11 cellular contexts compared by ENCODE assay signal in genomic region chr4:14726441-14727405, GRCh38.
A peak's percentile ranks its signal among the peaks of the same experiment; 100 is the strongest.
DNase-seq lines count a peak whose midpoint lies in the region; ATAC-seq lines count a peak whose summit lies in the region.
"Had no signal": no experiment of that assay in that cellular context is flagged by ENCODE, and none has a peak within 500 bp of the region (broad histone marks: within the 10 kb centered on the region; RNA-seq: fewer than 3 reads in every experiment).

No MANE protein-coding gene starts in this region.

- ATAC-seq in GM19438 (IDR thresholded peaks at IDR 0.05; ENCODE audit: low read depth, unreplicated experiment) (peak; percentile 77), GM19324 (IDR thresholded peaks at IDR 0.05; ENCODE audit: low FRiP score, unreplicated experiment) (no peak), GM21367 (IDR thresholded peaks at IDR 0.05; ENCODE audit: unreplicated experiment) (no peak)
- ATAC-seq: stimulated activated naive B cell treated with anti-CD40 and anti-IgM and Interleukin-4, amounts not matched to agents 10 μg/mL and 1 μg/mL and 100 μg/mL, for 72 hours had no signal

- DNase-seq in NCI-H128 (lab: John Stamatoyannopoulos, UW; ENCODE audit: unreplicated experiment) = peak; percentile 12
- DNase-seq in astrocyte of the hippocampus (ENCODE audit: low read depth, low spot score) = peak; percentile 8
- peak; percentile 22 for DNase-seq in non-pigmented ciliary epithelial cell (ENCODE audit: low read depth)
- DNase-seq in NCI-H2196 treated with DMSO at 0.1 percent for 48 hours (lab: John Stamatoyannopoulos, UW; ENCODE audit: unreplicated experiment) = no peak
- DNase-seq in cerebellum (ENCODE audit: low spot score) = no peak
- DNase-seq: KG1; small intestine; stimulated activated naive B cell treated with anti-CD40 and anti-IgM and Interleukin-4, amounts not matched to agents 10 μg/mL and 1 μg/mL and 100 μg/mL, for 72 hours had no signal

Comparison
In these comparisons a context has a peak if more than half of its experiments do, and no peak if none do; other contexts are left out.
1. DNase-seq: peak in NCI-H128 (single experiment), astrocyte of the hippocampus (single experiment) and non-pigmented ciliary epithelial cell (single experiment); none in NCI-H2196 treated with DMSO at 0.1 percent for 48 hours (single experiment) and cerebellum (single experiment).